In the genomic region with DNA sequence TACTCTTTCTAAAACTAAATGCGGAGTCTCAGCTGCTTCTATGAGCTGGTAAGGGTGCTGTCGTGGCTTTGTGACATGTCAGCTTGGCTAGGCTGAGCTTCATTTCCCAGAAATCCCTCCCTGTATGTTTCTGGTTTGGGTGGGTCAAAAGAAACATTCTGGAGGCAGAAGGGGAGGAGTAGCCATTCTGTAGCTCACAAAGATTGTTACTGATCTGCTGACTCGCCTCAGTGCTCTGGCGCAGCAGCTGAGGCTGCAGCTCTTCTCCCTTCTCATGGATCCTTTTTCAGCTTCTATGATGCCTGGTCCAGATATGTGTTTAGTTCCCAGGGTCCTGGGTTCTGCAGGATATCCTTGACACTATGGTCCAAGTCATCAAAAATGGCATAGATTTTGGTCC, we compare ENCODE assay signal across 18 cellular contexts.
DNase-seq lines count a peak whose midpoint lies in the region; ATAC-seq, FAIRE-seq and TF ChIP-seq lines count a peak whose summit lies in the region.
"Had no signal": no experiment of that assay in that cellular context is flagged by ENCODE, and none has a peak within 500 bp of the region (broad histone marks: within the 10 kb centered on the region; RNA-seq: fewer than 3 reads in every experiment).

No MANE protein-coding gene starts in this region.

- no peaks in the 10 kb centered on the region for H3K79me2 ChIP-seq in smooth muscle cell (ENCODE audit: low read depth)

- H3K36me3 ChIP-seq in mucosa of rectum (ENCODE audit: control insufficient read depth in 2 of 2, insufficient read depth in 2 of 2, low read length in 2 of 2) (no peaks in the 10 kb centered on the region), smooth muscle cell (ENCODE audit: low read depth) (no peaks in the 10 kb centered on the region)

- H3K4me3 ChIP-seq in mucosa of rectum (ENCODE audit: low read length in 2 of 2): no peak overlapping the region
- no peak overlapping the region for H3K4me3 ChIP-seq in smooth muscle cell

- H3K9me3 ChIP-seq in mucosa of rectum (ENCODE audit: control insufficient read depth in 2 of 2, low read length in 2 of 2): no peaks in the 10 kb centered on the region
- H3K9me3 ChIP-seq in smooth muscle cell (replicated peaks; ENCODE audit: low read depth): no peaks in the 10 kb centered on the region

- no peak overlapping the region for H3K4me2 ChIP-seq in smooth muscle cell

- H3K27ac ChIP-seq in mucosa of rectum (ENCODE audit: low read depth in 2 of 2, low read length in 2 of 2) (peak overlapping the region; percentile 4 to 44), smooth muscle cell (ENCODE audit: low read depth) (no peak overlapping the region)

- H3F3A ChIP-seq in smooth muscle cell (ENCODE audit: low read depth): no peaks in the 10 kb centered on the region

- H3K9ac ChIP-seq in mucosa of rectum (ENCODE audit: low read depth in 1 of 2, low read length in 2 of 2) (no peak overlapping the region), smooth muscle cell (ENCODE audit: low read depth) (no peak overlapping the region)

- peak overlapping the region; percentile 65 for H2AFZ ChIP-seq in smooth muscle cell (ENCODE audit: low read depth)

- no peaks in the 10 kb centered on the region for H4K20me1 ChIP-seq in smooth muscle cell (ENCODE audit: low read depth)

- H3K4me1 ChIP-seq in mucosa of rectum (ENCODE audit: control insufficient read depth in 2 of 2, insufficient read depth in 2 of 2, low read length in 2 of 2): no peaks in the 10 kb centered on the region
- H3K4me1 ChIP-seq in smooth muscle cell (ENCODE audit: low read depth): no peaks in the 10 kb centered on the region

- peak; percentile 70 for FAIRE-seq in GM12892 (lab: Jason Lieb, UNC)
- FAIRE-seq: A204.1, D721Med, G401.6, H1 had no signal

- WGBS in smooth muscle cell (ENCODE audit: low lambda C conversion rate): 57% methylated on average over 4 of the region's 4 CpGs

- TF ChIP-seq POLR2A in GM12892 (IDR thresholded peaks at IDR 0.05; ENCODE audit: low read depth, low read length): no peak

- DNase-seq in GM12892 (ENCODE audit: insufficient read length) (no peak), RPMI8226 (peak; percentile 4), smooth muscle cell (lab: John Stamatoyannopoulos, UW; ENCODE audit: unreplicated experiment) (no peak), SKM-1 treated with dmso at 0.1 percent for 144 hours (lab: John Stamatoyannopoulos, UW; ENCODE audit: unreplicated experiment) (no peak), left lobe of liver (ENCODE audit: low spot score) (no peak), hypothalamus (lab: John Stamatoyannopoulos, UW) (no peak)
- DNase-seq: CD8-positive, alpha-beta T cell; COR-L47; DMS153; DMS79 treated with DMSO at 0.1 percent for 48 hours; EL; HCEC 1CT; HFFc6 had no signal

- H3K27me3 ChIP-seq in mucosa of rectum (ENCODE audit: control insufficient read depth in 2 of 2, insufficient read depth in 2 of 2, low read length in 2 of 2): peaks cover 0 to 2% of the 10 kb centered on the region in 2 donors
- H3K27me3 ChIP-seq in smooth muscle cell (ENCODE audit: low read depth): no peaks in the 10 kb centered on the region

- ATAC-seq in left lobe of liver: no peak
- ATAC-seq: CD8-positive, alpha-beta T cell had no signal

- no peak for TF ChIP-seq CTCF in smooth muscle cell (IDR thresholded peaks at IDR 0.05; ENCODE audit: borderline replicate concordance, insufficient read depth, poor library complexity, severe bottlenecking)
